ENCODE assay signal across 12 cellular contexts in the genomic region with DNA sequence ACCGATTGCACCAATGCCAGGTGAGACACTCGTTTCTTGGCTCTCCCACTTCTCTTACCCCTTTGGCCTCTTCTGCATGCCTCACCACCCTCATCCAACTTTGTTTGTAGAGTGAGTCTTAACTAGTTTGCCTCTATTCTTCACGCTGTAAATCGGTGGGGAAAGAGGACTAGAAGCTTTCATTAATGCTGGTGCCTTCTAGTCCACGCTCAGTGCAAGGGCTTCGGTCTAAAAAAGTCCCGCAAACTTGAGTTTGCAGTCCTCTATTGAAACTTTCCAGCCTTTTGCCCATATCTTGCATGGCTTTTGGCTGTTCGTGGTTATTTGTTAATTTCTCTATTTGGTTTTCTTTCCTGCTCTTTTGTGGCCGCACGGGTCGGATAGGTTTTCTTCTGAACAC. TPM values are rescaled to one million over a fixed set of nuclear protein-coding genes. Genes with fewer than 3 reads are reported as not detected.
DNase-seq lines count a peak whose midpoint lies in the region; TF ChIP-seq lines count a peak whose summit lies in the region.
"Had no signal": no experiment of that assay in that cellular context is flagged by ENCODE, and none has a peak within 500 bp of the region (broad histone marks: within the 10 kb centered on the region; RNA-seq: fewer than 3 reads in every experiment).

No MANE protein-coding gene starts in this region.

- H3K9me3 ChIP-seq in AG04450 (ENCODE audit: control insufficient read depth, insufficient read depth, low read length) (no peaks in the 10 kb centered on the region), HAP-1 (no peaks in the 10 kb centered on the region), neuron (ENCODE audit: low read length) (no peaks in the 10 kb centered on the region), A673 (ENCODE audit: low read depth, low read length, poor library complexity, severe bottlenecking) (no peaks in the 10 kb centered on the region)
- H3K9me3 ChIP-seq: right atrium auricular region had no signal

- POLR2A ChIA-PET in AG04450 (lab: Yijun Ruan, JAX) (no interaction called here), A673 (lab: Charles Lee; ENCODE audit: low non-redundant PET) (no interaction called here)

- H3K36me3 ChIP-seq in HAP-1 (replicated peaks), result no peaks in the 10 kb centered on the region
- no peaks in the 10 kb centered on the region for H3K36me3 ChIP-seq in neuron (ENCODE audit: insufficient read depth, low read length)
- H3K36me3 ChIP-seq in A673 (ENCODE audit: insufficient read depth, low read length, poor library complexity, severe bottlenecking), result no peaks in the 10 kb centered on the region
- H3K36me3 ChIP-seq: right atrium auricular region had no signal

- CTCF ChIA-PET in AG04450 (lab: Charles Lee) (no interaction called here), A673 (lab: Charles Lee) (no interaction called here)

- intact Hi-C loops in dorsolateral prefrontal cortex (cut with DNase I), result no loop called here
- intact Hi-C loops in A673 (cut with micrococcal nuclease; ENCODE audit: unreplicated experiment), result no loop called here

- no peak for TF ChIP-seq CTCF in AG04450 (IDR thresholded peaks at IDR 0.05; ENCODE audit: low read depth, low read length)
- TF ChIP-seq CTCF in dorsolateral prefrontal cortex (IDR thresholded peaks at IDR 0.05 in 54 of 56, conservative IDR thresholded peaks at IDR 0.05 in 2 of 56; ENCODE audit: low read depth in 1 of 56, partially characterized antibody in 56 of 56), result no peak
- no peak for TF ChIP-seq CTCF in A673 (conservative IDR thresholded peaks at IDR 0.05; ENCODE audit: low read depth, low read length)

- H3K4me3 ChIP-seq in AG04450 (ENCODE audit: low read depth, low read length) (peak overlapping the region; percentile 59), HAP-1 (peak overlapping the region; percentile 62), dorsolateral prefrontal cortex (peak overlapping the region in 55 of 59 donors; percentile 24 to 73 (median 55)), neuron (ENCODE audit: low read length) (peak overlapping the region; percentile 49), A673 (ENCODE audit: low read depth, low read length, poor library complexity, severe bottlenecking) (no peak overlapping the region)

- H3K27me3 ChIP-seq in AG04450 (ENCODE audit: control insufficient read depth, insufficient read depth, low read length), result peaks cover 9% of the 10 kb centered on the region
- H3K27me3 ChIP-seq in HAP-1 (ENCODE audit: low read depth), result no peaks in the 10 kb centered on the region
- H3K27me3 ChIP-seq in dorsolateral prefrontal cortex, result peaks cover 0 to 88% (median 23%) of the 10 kb centered on the region in 45 donors
- H3K27me3 ChIP-seq in neuron (ENCODE audit: insufficient read depth, low read length), result peaks cover 12% of the 10 kb centered on the region
- H3K27me3 ChIP-seq in A673 (replicated peaks; ENCODE audit: insufficient read depth, low read depth, low read length, poor library complexity), result peaks cover 16% of the 10 kb centered on the region
- H3K27me3 ChIP-seq: right atrium auricular region had no signal

- no TSS peak for BruUV-seq in A673 (replicated peaks; lab: Mats Ljungman, UMichigan)

- H3K27ac ChIP-seq in AG04450 (ENCODE audit: low read depth, low read length) (no peak overlapping the region), dorsolateral prefrontal cortex (no peak overlapping the region), A673 (ENCODE audit: low read depth, low read length, poor library complexity, severe bottlenecking) (no peak overlapping the region)
- H3K27ac ChIP-seq: right atrium auricular region had no signal

- H3K4me1 ChIP-seq in HAP-1, result peaks cover 15% of the 10 kb centered on the region
- H3K4me1 ChIP-seq in neuron (ENCODE audit: insufficient read depth, low read length), result no peaks in the 10 kb centered on the region
- H3K4me1 ChIP-seq in A673 (ENCODE audit: insufficient read depth, low read length, poor library complexity, severe bottlenecking), result no peaks in the 10 kb centered on the region
- H3K4me1 ChIP-seq: right atrium auricular region had no signal

- DNase-seq in AG04450 (ENCODE audit: low read depth, low spot score) (no peak), HAP-1 (ENCODE audit: low spot score in 2 of 2) (no peak), dorsolateral prefrontal cortex (no peak), activated gamma-delta T cell treated with Interleukin-2 at 50 U/mL for 16 hours (no peak), A673 (ENCODE audit: low spot score) (no peak), NCI-H69 (lab: John Stamatoyannopoulos, UW) (no peak)
- no peak for DNase-seq in activated effector memory CD4-positive, alpha-beta T cell treated with anti-CD3 and anti-CD28 coated beads, Interleukin-2, amount 50 U/mL, for 16 hours
- DNase-seq: activated CD4-positive, alpha-beta T cell treated with anti-CD3 and anti-CD28 coated beads for 48 hours; NCI-H1694 treated with DMSO at 0.1 percent for 48 hours had no signal

- in situ Hi-C loops in HAP-1 (cut with MboI; ENCODE audit: low sequenced_read_pairs), result no loop called here

- H2AFZ ChIP-seq in neuron (ENCODE audit: low read depth, low read length), result no peak overlapping the region

RNA-seq across cellular contexts. Expression of a gene that starts 0.8 kb away (rescaled TPM):
- 0.41 and 0.61 TPM in 2 replicates for polyA plus RNA-seq in AG04450 (2011; rRNA removed)
- polyA minus RNA-seq in AG04450 (2011; rRNA and poly(A)+ RNA removed), result 1.2 and 2.0 TPM in 2 replicates
- total RNA-seq in dorsolateral prefrontal cortex (10 to 100 TPM in 83 of 120 experiments, 1 to 10 TPM in 37; 3.0 to 23.7 (median 11.7) TPM), A673 (2021) (not detected in 2 replicates)
- total RNA-seq: right atrium auricular region, RPMI7951 had no signal
